16 cellular contexts compared by ENCODE assay signal in the genomic region with DNA sequence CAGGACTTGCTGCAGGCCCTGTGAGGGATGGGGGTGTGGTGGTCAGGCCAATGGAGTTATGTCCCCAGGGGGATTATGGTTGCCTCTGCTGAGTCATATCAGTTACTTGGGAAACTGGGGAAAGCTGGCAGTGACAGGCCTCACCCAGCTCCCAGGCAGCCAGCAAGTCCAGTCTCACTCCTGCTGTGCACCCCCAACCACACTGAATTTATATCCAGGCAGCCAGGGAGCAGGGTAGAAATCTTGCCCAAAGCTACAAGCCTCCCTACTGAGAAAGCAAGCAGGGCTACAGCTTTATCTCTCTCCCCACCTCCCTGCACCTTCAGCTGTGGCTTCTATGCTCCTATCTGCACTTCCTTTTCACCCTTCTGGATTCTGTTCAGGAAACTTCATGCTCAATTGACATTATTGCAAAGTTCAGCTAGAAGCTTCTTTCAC.
"Had no signal": no experiment of that assay in that cellular context is flagged by ENCODE, and none has a peak within 500 bp of the region (broad histone marks: within the 10 kb centered on the region; RNA-seq: fewer than 3 reads in every experiment).

No MANE protein-coding gene starts in this region.

- H3K27ac Mint-ChIP-seq: activated CD4-positive, alpha-beta T cell treated with anti-CD3 and anti-CD28 coated beads, Interleukin-2, amount 10 ng/mL, durations not matched to agents 7 days and 5 days; activated naive CD4-positive, alpha-beta T cell treated with anti-CD3 and anti-CD28 coated beads, Interleukin-2, amount 50 U/mL, for 72 hours; brain; dendritic cell treated with granulocyte-macrophage colony-stimulating factor and Interleukin-4, amounts not matched to agents 40 ng/mL and 50 ng/mL, for 4 days; neural progenitor cell had no signal

- H3K27me3 ChIP-seq: neural progenitor cell, upper lobe of right lung had no signal

- H3K36me3 ChIP-seq: neural progenitor cell, upper lobe of right lung had no signal

- H3K36me3 Mint-ChIP-seq: brain, neural progenitor cell had no signal

- H3K4me1 ChIP-seq: neural progenitor cell, parathyroid adenoma, upper lobe of right lung had no signal

- H3K4me3 Mint-ChIP-seq: activated CD4-positive, alpha-beta T cell treated with anti-CD3 and anti-CD28 coated beads, Interleukin-2, amount 10 ng/mL, durations not matched to agents 7 days and 5 days; brain; dendritic cell treated with granulocyte-macrophage colony-stimulating factor and Interleukin-4, amounts not matched to agents 40 ng/mL and 50 ng/mL, for 4 days; neural progenitor cell had no signal

- H3K4me1 Mint-ChIP-seq: activated CD4-positive, alpha-beta T cell treated with anti-CD3 and anti-CD28 coated beads, Interleukin-2, amount 10 ng/mL, durations not matched to agents 7 days and 5 days; brain had no signal

- H3K4me3 ChIP-seq: neural progenitor cell, upper lobe of right lung had no signal

- ATAC-seq: activated naive CD4-positive, alpha-beta T cell treated with anti-CD3 and anti-CD28 coated beads, Interleukin-2, amount 50 U/mL, for 72 hours; stimulated activated naive CD8-positive, alpha-beta T cell treated with anti-CD3 and anti-CD28 coated beads, Interleukin-15, Interleukin-2, amounts not matched to agents 100 U/mL and 50 U/mL, for 24 hours; upper lobe of right lung had no signal

- DNase-seq: activated CD4-positive, alpha-beta T cell treated with anti-CD3 and anti-CD28 coated beads, Interleukin-2, amount 10 ng/mL, durations not matched to agents 7 days and 5 days; activated CD4-positive, CD25-positive, alpha-beta regulatory T cell; activated CD8-positive, alpha-beta memory T cell treated with anti-CD3 and anti-CD28 coated beads for 24 hours; amniotic stem cell; erythroblast; hypothalamus; retina; stimulated activated CD4-positive, alpha-beta T cell treated with anti-CD3 and anti-CD28 coated beads, Interleukin-4, amount 100 ng/mL, for 1 hour; stimulated activated CD8-positive, alpha-beta memory T cell treated with anti-CD3 and anti-CD28 coated beads, Interleukin-4, amount 100 ng/mL, for 48 hours; stimulated activated naive CD8-positive, alpha-beta T cell treated with anti-CD3 and anti-CD28 coated beads, Interleukin-15, Interleukin-2, amounts not matched to agents 100 U/mL and 50 U/mL, for 24 hours; upper lobe of right lung had no signal

- H3K27ac ChIP-seq: neural progenitor cell, parathyroid adenoma, upper lobe of right lung had no signal

- H3K27me3 Mint-ChIP-seq: activated CD4-positive, alpha-beta T cell treated with anti-CD3 and anti-CD28 coated beads, Interleukin-2, amount 10 ng/mL, durations not matched to agents 7 days and 5 days; dendritic cell treated with granulocyte-macrophage colony-stimulating factor and Interleukin-4, amounts not matched to agents 40 ng/mL and 50 ng/mL, for 4 days had no signal
